ENCODE assay signal across 24 cellular contexts in the genomic region with DNA sequence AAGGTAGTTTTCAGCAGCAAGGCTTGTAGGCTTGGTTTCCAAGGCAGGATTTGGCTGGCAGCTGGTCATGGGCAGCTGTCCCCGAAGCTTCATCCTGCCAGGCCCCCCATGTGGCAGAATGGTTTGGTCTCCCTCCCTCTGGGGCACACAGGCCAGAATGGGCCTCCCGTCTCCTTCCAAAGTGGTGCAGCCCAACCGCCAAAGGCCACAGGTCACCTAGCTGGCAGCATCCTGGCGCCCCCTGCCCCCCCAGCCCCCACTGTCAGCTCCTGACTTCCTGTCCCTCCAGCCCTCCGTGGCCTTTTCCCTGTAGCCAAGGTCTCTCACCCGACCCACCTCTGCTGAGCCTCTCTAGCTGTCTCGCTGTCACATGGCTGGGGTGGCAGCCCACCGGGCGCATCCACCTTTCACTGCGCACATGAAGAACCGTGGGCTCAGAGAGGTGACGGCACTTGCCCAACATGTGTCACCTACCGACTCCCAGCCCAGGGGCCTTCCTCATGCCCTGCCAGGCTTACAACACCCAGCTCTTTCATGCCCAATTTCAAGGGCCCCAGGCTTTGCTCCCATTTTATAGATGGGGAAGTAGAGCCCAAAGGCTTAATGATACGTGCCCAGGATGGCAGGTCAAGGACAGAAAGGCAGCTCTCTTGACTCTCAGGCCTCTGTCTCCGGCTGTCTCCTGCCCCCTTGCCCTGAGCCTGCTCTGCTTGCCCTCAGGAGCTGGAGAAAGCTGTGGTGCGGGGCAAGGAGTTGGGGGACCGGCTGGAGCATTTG. TPM values are rescaled to one million over a fixed set of nuclear protein-coding genes. Genes with fewer than 3 reads are reported as not detected.
DNase-seq lines count a peak whose midpoint lies in the region; ATAC-seq, FAIRE-seq and TF ChIP-seq lines count a peak whose summit lies in the region.
"Had no signal": no experiment of that assay in that cellular context is flagged by ENCODE, and none has a peak within 500 bp of the region (broad histone marks: within the 10 kb centered on the region; RNA-seq: fewer than 3 reads in every experiment).

No MANE protein-coding gene starts in this region.

- peaks cover 5% of the 10 kb centered on the region; the same call in 1 of the 2 replicates for H3K4me1 Mint-ChIP-seq in WTC11
- H3K4me1 Mint-ChIP-seq in activated CD4-positive, alpha-beta memory T cell treated with anti-CD3 and anti-CD28 coated beads for 36 hours (ENCODE audit: low read depth), result peaks cover 8% of the 10 kb centered on the region

- H3K27me3 Mint-ChIP-seq in WTC11 (ENCODE audit: low read depth), result no peaks in the 10 kb centered on the region
- no peaks in the 10 kb centered on the region for H3K27me3 Mint-ChIP-seq in activated CD4-positive, alpha-beta memory T cell treated with anti-CD3 and anti-CD28 coated beads for 36 hours
- H3K27me3 Mint-ChIP-seq: CD8-positive, alpha-beta memory T cell had no signal

- no peaks in the 10 kb centered on the region for H3K79me2 ChIP-seq in keratinocyte (ENCODE audit: control insufficient read depth, insufficient read depth, low read length)

- intact Hi-C loops in left ventricle myocardium superior (cut with micrococcal nuclease), result no loop called here
- intact Hi-C loops in activated CD4-positive, alpha-beta memory T cell treated with anti-CD3 and anti-CD28 coated beads for 36 hours (cut with micrococcal nuclease), result no loop called here

- no peaks in the 10 kb centered on the region for H3K36me3 Mint-ChIP-seq in WTC11
- peaks cover 18% of the 10 kb centered on the region for H3K36me3 Mint-ChIP-seq in activated CD4-positive, alpha-beta memory T cell treated with anti-CD3 and anti-CD28 coated beads for 36 hours
- H3K36me3 Mint-ChIP-seq: natural killer cell had no signal

- H3K4me2 ChIP-seq in keratinocyte (ENCODE audit: control insufficient read depth, extremely low read depth, insufficient read depth, low read depth, low read length), result peak overlapping the region; percentile 32

- H3K4me3 Mint-ChIP-seq in WTC11, result no peak overlapping the region
- H3K4me3 Mint-ChIP-seq in activated CD4-positive, alpha-beta memory T cell treated with anti-CD3 and anti-CD28 coated beads for 36 hours, result no peak overlapping the region
- H3K4me3 Mint-ChIP-seq: CD8-positive, alpha-beta memory T cell; natural killer cell had no signal

- no peaks in the 10 kb centered on the region for H3K9me3 ChIP-seq in keratinocyte (ENCODE audit: control insufficient read depth, low read depth, low read length)
- H3K9me3 ChIP-seq: adrenal gland, heart right ventricle, prostate gland, SJSA1, tibial nerve had no signal

- DNase-seq in 8988T (peak; percentile 44), HUDEP-2 (lab: John Stamatoyannopoulos, UW; ENCODE audit: unreplicated experiment in 76 of 76) (peak in 42 of 76 experiments; percentile 36 to 80 (median 60)), WTC11 (ENCODE audit: low spot score) (no peak), keratinocyte (ENCODE audit: low read depth, low spot score) (no peak), left ventricle myocardium superior (no peak), glomerular visceral epithelial cell (ENCODE audit: extremely low spot score) (no peak)
- DNase-seq in activated CD4-positive, alpha-beta memory T cell treated with anti-CD3 and anti-CD28 coated beads for 36 hours, result no peak
- DNase-seq: activated CD4-positive, alpha-beta T cell treated with anti-CD3 and anti-CD28 coated beads for 1 hour; activated gamma-delta T cell; adrenal gland; CD8-positive, alpha-beta memory T cell; DMS79 treated with DMSO at 0.1 percent for 48 hours; heart right ventricle; mammary epithelial cell; natural killer cell; PC-3; small intestine had no signal

- CTCF ChIA-PET in WTC11 (lab: Charles Lee), result interaction anchor here (1.0 to 10.4 kb wide), 7 partner anchors 8 to 300 kb away, joined by 4 to 437 read pairs (median 7); partner anchors contain the start of genes CCDC88B, PRDX5 and TRMT112
- CTCF ChIA-PET in activated CD4-positive, alpha-beta memory T cell treated with anti-CD3 and anti-CD28 coated beads for 36 hours (lab: Charles Lee), result interaction anchor here (0.6 to 1.0 kb wide), 2 partner anchors 39 to 45 kb away, joined by 3 read pairs; no protein-coding TSS in a partner anchor

- ATAC-seq in WTC11 (peak; percentile 27), left ventricle myocardium superior (no peak), HG02678 (IDR thresholded peaks at IDR 0.05; ENCODE audit: unreplicated experiment) (no peak)
- ATAC-seq: natural killer cell, PC-3 had no signal

- POLR2A ChIA-PET in WTC11 (lab: Charles Lee), result interaction anchor here (0.6 to 1.7 kb wide), 5 partner anchors 12 to 80 kb away, joined by 3 to 5 read pairs (median 4); partner anchors contain the start of gene PRDX5
- POLR2A ChIA-PET in activated CD4-positive, alpha-beta memory T cell treated with anti-CD3 and anti-CD28 coated beads for 36 hours (lab: Charles Lee), result interaction anchor here (0.6 to 1.0 kb wide), 2 partner anchors 11 to 31 kb away, joined by 3 to 7 read pairs; partner anchors contain the start of genes PRDX5 and RPS6KA4

- H4K20me1 ChIP-seq in keratinocyte (ENCODE audit: control insufficient read depth, extremely low read depth, insufficient read depth, low read length), result no peaks in the 10 kb centered on the region

- H3K27ac ChIP-seq in keratinocyte (ENCODE audit: control insufficient read depth, insufficient read depth, low read length), result peak overlapping the region; percentile 36
- H3K27ac ChIP-seq: adrenal gland, cardiac muscle cell, heart right ventricle, HL-60, prostate gland, SJSA1, tibial nerve had no signal

- no peak overlapping the region for H3K4me3 ChIP-seq in keratinocyte (ENCODE audit: control insufficient read depth in 2 of 3, extremely low read depth in 1 of 3, insufficient read depth in 2 of 3, low read depth in 1 of 3, low read length in 3 of 3)
- H3K4me3 ChIP-seq: adrenal gland, cardiac muscle cell, heart right ventricle, prostate gland, SJSA1, tibial nerve had no signal

- no peak overlapping the region for H2AFZ ChIP-seq in keratinocyte (ENCODE audit: control insufficient read depth, low read length)

- no peaks in the 10 kb centered on the region for H3K9me1 ChIP-seq in keratinocyte (ENCODE audit: control insufficient read depth, extremely low read depth, insufficient read depth, low read length)

- TF ChIP-seq CTCF in WTC11 (IDR thresholded peaks at IDR 0.05), result no peak
- no peak for TF ChIP-seq CTCF in keratinocyte (optimal IDR thresholded peaks at IDR 0.05 in 1 of 3, IDR thresholded peaks at IDR 0.05 in 1 of 3, conservative IDR thresholded peaks at IDR 0.05 in 1 of 3; ENCODE audit: extremely low read depth in 1 of 3, insufficient read depth in 2 of 3, low read length in 3 of 3)

- no peak for FAIRE-seq in keratinocyte (lab: Jason Lieb, UNC)
- FAIRE-seq: islet of Langerhans, small intestine had no signal

- H3K27ac Mint-ChIP-seq in WTC11, result no peak overlapping the region
- no peak overlapping the region for H3K27ac Mint-ChIP-seq in activated CD4-positive, alpha-beta memory T cell treated with anti-CD3 and anti-CD28 coated beads for 36 hours
- H3K27ac Mint-ChIP-seq: natural killer cell had no signal

- peaks cover 22% of the 10 kb centered on the region for H3K4me1 ChIP-seq in keratinocyte (ENCODE audit: control insufficient read depth, extremely low read depth, insufficient read depth, low read length)
- H3K4me1 ChIP-seq: adrenal gland, prostate gland, SJSA1, tibial nerve had no signal

- H3K9me3 Mint-ChIP-seq in WTC11, result no peaks in the 10 kb centered on the region
- no peaks in the 10 kb centered on the region for H3K9me3 Mint-ChIP-seq in activated CD4-positive, alpha-beta memory T cell treated with anti-CD3 and anti-CD28 coated beads for 36 hours
- H3K9me3 Mint-ChIP-seq: CD8-positive, alpha-beta memory T cell; natural killer cell had no signal

- H3K27me3 ChIP-seq in keratinocyte (ENCODE audit: control insufficient read depth, extremely low read depth, insufficient read depth, low read length), result no peaks in the 10 kb centered on the region
- H3K27me3 ChIP-seq: adrenal gland, cardiac muscle cell, heart right ventricle, tibial nerve had no signal

- no peak overlapping the region for H3K9ac ChIP-seq in keratinocyte (ENCODE audit: control insufficient read depth, extremely low read depth, insufficient read depth, low read length)

- dilution Hi-C loops in keratinocyte (cut with MboI; ENCODE audit: extremely low pct_ligation_motif_present, low sequenced_read_pairs), result no loop called here

- H3K36me3 ChIP-seq in keratinocyte (ENCODE audit: control insufficient read depth in 2 of 2, extremely low read depth in 1 of 2, insufficient read depth in 2 of 2, low read length in 2 of 2), result no peaks in the 10 kb centered on the region
- H3K36me3 ChIP-seq: adrenal gland, cardiac muscle cell, prostate gland, SJSA1, tibial nerve had no signal

RNA-seq across cellular contexts. Expression of gene CCDC88B, which starts 8.8 kb away (rescaled TPM):
- total RNA-seq in WTC11 (2021), result 17.0 to 22.0 TPM (median 19.9 TPM) in 3 replicates
- 2.9 to 5.3 TPM (median 3.7 TPM) in 3 replicates for polyA plus RNA-seq in keratinocyte
- polyA plus RNA-seq in keratinocyte (2011; ENCODE audit: low read depth), result 0.54 TPM
- 0.83 and 2.4 TPM in 2 replicates for polyA plus RNA-seq in keratinocyte (2011; cell fraction: cytosol; rRNA removed)
- 12.0 and 18.8 TPM in 2 replicates for polyA plus RNA-seq in keratinocyte (2011; cell fraction: nucleus; rRNA removed)
- 1.0 and 5.5 TPM in 2 replicates for polyA plus RNA-seq in keratinocyte (2012; ENCODE audit: low replicate concordance)
- polyA minus RNA-seq in keratinocyte, result 1.9 to 3.3 TPM (median 2.4 TPM) in 3 replicates
- 2.9 TPM for polyA minus RNA-seq in keratinocyte (2011; cell fraction: cytosol; rRNA and poly(A)+ RNA removed)
- 2.1 and 3.0 TPM in 2 replicates for polyA minus RNA-seq in keratinocyte (2011; cell fraction: nucleus; rRNA and poly(A)+ RNA removed)
- total RNA-seq in left ventricle myocardium superior, result 7.2 TPM
- total RNA-seq in activated CD4-positive, alpha-beta memory T cell treated with anti-CD3 and anti-CD28 coated beads for 36 hours, result 10 to 100 TPM; 69.5 to 74.5 TPM

RNA-seq across cellular contexts. Expression of gene RPS6KA4, which starts 10.2 kb away (rescaled TPM):
- total RNA-seq in WTC11 (2021) (16.8 to 18.3 TPM (median 18.3 TPM) in 3 replicates), left ventricle myocardium superior (15.1 TPM)
- 46.5 to 62.7 TPM (median 52.4 TPM) in 3 replicates for polyA plus RNA-seq in keratinocyte
- polyA plus RNA-seq in keratinocyte (2011; ENCODE audit: low read depth), result 19.1 TPM
- polyA plus RNA-seq in keratinocyte (2011; cell fraction: cytosol; rRNA removed), result 28.5 and 47.0 TPM in 2 replicates
- polyA plus RNA-seq in keratinocyte (2011; cell fraction: nucleus; rRNA removed), result 62.1 and 78.3 TPM in 2 replicates
- 27.9 and 94.1 TPM in 2 replicates for polyA plus RNA-seq in keratinocyte (2012; ENCODE audit: low replicate concordance)
- polyA minus RNA-seq in keratinocyte, result 57.2 to 88.9 TPM (median 85.7 TPM) in 3 replicates
- polyA minus RNA-seq in keratinocyte (2011; cell fraction: cytosol; rRNA and poly(A)+ RNA removed), result 128 TPM
- polyA minus RNA-seq in keratinocyte (2011; cell fraction: nucleus; rRNA and poly(A)+ RNA removed), result 74.3 and 75.5 TPM in 2 replicates
- 10 to 100 TPM; 31.4 to 34.3 TPM for total RNA-seq in activated CD4-positive, alpha-beta memory T cell treated with anti-CD3 and anti-CD28 coated beads for 36 hours

RNA-seq across cellular contexts. Expression of gene PRDX5, which starts 30.9 kb away (rescaled TPM):
- total RNA-seq in WTC11 (2021) (255 to 293 TPM (median 282 TPM) in 3 replicates), left ventricle myocardium superior (362 TPM)
- polyA plus RNA-seq in keratinocyte, result 590 to 817 TPM (median 591 TPM) in 3 replicates
- 124 TPM for polyA plus RNA-seq in keratinocyte (2011; ENCODE audit: low read depth)
- 440 and 697 TPM in 2 replicates for polyA plus RNA-seq in keratinocyte (2011; cell fraction: cytosol; rRNA removed)
- 319 and 355 TPM in 2 replicates for polyA plus RNA-seq in keratinocyte (2011; cell fraction: nucleus; rRNA removed)
- polyA plus RNA-seq in keratinocyte (2012; ENCODE audit: low replicate concordance), result 463 and 515 TPM in 2 replicates
- polyA minus RNA-seq in keratinocyte, result 146 to 217 TPM (median 180 TPM) in 3 replicates
- polyA minus RNA-seq in keratinocyte (2011; cell fraction: cytosol; rRNA and poly(A)+ RNA removed), result 299 TPM
- 43.8 and 51.7 TPM in 2 replicates for polyA minus RNA-seq in keratinocyte (2011; cell fraction: nucleus; rRNA and poly(A)+ RNA removed)
- 100 to 1,000 TPM; 156 to 164 TPM for total RNA-seq in activated CD4-positive, alpha-beta memory T cell treated with anti-CD3 and anti-CD28 coated beads for 36 hours

RNA-seq across cellular contexts. Expression of gene TRMT112, which starts 31.4 kb away (rescaled TPM):
- total RNA-seq in WTC11 (2021) (285 to 321 TPM (median 314 TPM) in 3 replicates), left ventricle myocardium superior (83.4 TPM)
- polyA plus RNA-seq in keratinocyte, result 238 to 408 TPM (median 297 TPM) in 3 replicates
- 46.0 TPM for polyA plus RNA-seq in keratinocyte (2011; ENCODE audit: low read depth)
- polyA plus RNA-seq in keratinocyte (2011; cell fraction: cytosol; rRNA removed), result 221 and 340 TPM in 2 replicates
- 140 and 145 TPM in 2 replicates for polyA plus RNA-seq in keratinocyte (2011; cell fraction: nucleus; rRNA removed)
- 333 and 344 TPM in 2 replicates for polyA plus RNA-seq in keratinocyte (2012; ENCODE audit: low replicate concordance)
- 54.1 to 102 TPM (median 58.6 TPM) in 3 replicates for polyA minus RNA-seq in keratinocyte
- polyA minus RNA-seq in keratinocyte (2011; cell fraction: cytosol; rRNA and poly(A)+ RNA removed), result 173 TPM
- polyA minus RNA-seq in keratinocyte (2011; cell fraction: nucleus; rRNA and poly(A)+ RNA removed), result 23.8 and 26.3 TPM in 2 replicates
- 100 to 1,000 TPM; 255 to 258 TPM for total RNA-seq in activated CD4-positive, alpha-beta memory T cell treated with anti-CD3 and anti-CD28 coated beads for 36 hours

RNA-seq across cellular contexts. Expression of gene ESRRA, which starts 43.5 kb away (rescaled TPM):
- total RNA-seq in WTC11 (2021) (56.3 to 81.9 TPM (median 59.1 TPM) in 3 replicates), left ventricle myocardium superior (256 TPM)
- polyA plus RNA-seq in keratinocyte, result 20.8 to 33.9 TPM (median 25.9 TPM) in 3 replicates
- polyA plus RNA-seq in keratinocyte (2011; ENCODE audit: low read depth), result 6.2 TPM
- 13.5 and 32.9 TPM in 2 replicates for polyA plus RNA-seq in keratinocyte (2011; cell fraction: cytosol; rRNA removed)
- 26.2 and 37.4 TPM in 2 replicates for polyA plus RNA-seq in keratinocyte (2011; cell fraction: nucleus; rRNA removed)
- polyA plus RNA-seq in keratinocyte (2012; ENCODE audit: low replicate concordance), result 31.4 and 31.7 TPM in 2 replicates
- 9.4 to 20.5 TPM (median 17.5 TPM) in 3 replicates for polyA minus RNA-seq in keratinocyte
- polyA minus RNA-seq in keratinocyte (2011; cell fraction: cytosol; rRNA and poly(A)+ RNA removed), result 58.5 TPM
- 18.3 and 22.3 TPM in 2 replicates for polyA minus RNA-seq in keratinocyte (2011; cell fraction: nucleus; rRNA and poly(A)+ RNA removed)
- total RNA-seq in activated CD4-positive, alpha-beta memory T cell treated with anti-CD3 and anti-CD28 coated beads for 36 hours, result 10 to 100 TPM; 32.8 to 35.6 TPM

Comparison
In these comparisons a context has a peak if more than half of its experiments do, and no peak if none do; other contexts are left out.
1. DNase-seq: peak in 8988T (single experiment) and HUDEP-2 (42 of 76); none in WTC11 (single experiment), keratinocyte (single experiment), left ventricle myocardium superior (single experiment), glomerular visceral epithelial cell (single experiment) and activated CD4-positive, alpha-beta memory T cell treated with anti-CD3 and anti-CD28 coated beads for 36 hours (single experiment).